ENCODE assay signal across 3 cellular contexts in genomic region chr14:39185256-39186049, GRCh38.
TF ChIP-seq lines count a peak whose summit lies in the region.

No MANE protein-coding gene starts in this region.

TF ChIP-seq in A549, 52 proteins besides CTCF, POLR2A, EP300 and RAD21:
- TF ChIP-seq TFCP2L1 (CRISPR knock-in tag; IDR thresholded peaks at IDR 0.05) (peak; percentile 3; the same call in 1 of the 2 replicates), KDM1A (IDR thresholded peaks at IDR 0.05; ENCODE audit: low read depth) (no peak), CEBPB (IDR thresholded peaks at IDR 0.05) (no peak), RARB (CRISPR knock-in tag; IDR thresholded peaks at IDR 0.05) (peak; percentile 85), HOXA7 (CRISPR knock-in tag; IDR thresholded peaks at IDR 0.05) (peak; percentile 62; the same call in 1 of the 2 replicates), EHMT2 (IDR thresholded peaks at IDR 0.05; ENCODE audit: low read depth) (no peak)

TF ChIP-seq in GM12891, 5 proteins besides CTCF, POLR2A, EP300 and RAD21:
- TF ChIP-seq TAF1 (IDR thresholded peaks at IDR 0.05; ENCODE audit: low read depth, low read length): no peak
- TF ChIP-seq POLR2AphosphoS5 (IDR thresholded peaks at IDR 0.05; ENCODE audit: low read depth, low read length): peak; percentile 60
- no peak for TF ChIP-seq PAX5 (IDR thresholded peaks at IDR 0.05; ENCODE audit: insufficient read depth, low read length, severe bottlenecking)

TF ChIP-seq in endothelial cell of umbilical vein, 7 proteins besides CTCF, POLR2A, EP300 and RAD21:
- TF ChIP-seq JUN (IDR thresholded peaks at IDR 0.05; ENCODE audit: borderline replicate concordance, insufficient read depth, insufficient read length, low read depth) (no peak), EZH2 (IDR thresholded peaks at IDR 0.05; ENCODE audit: borderline replicate concordance, low read depth, low read length, severe bottlenecking) (no peak), GATA2 (IDR thresholded peaks at IDR 0.05; ENCODE audit: insufficient read depth, insufficient read length, low read depth, low read length) (no peak), POLR2AphosphoS5 (IDR thresholded peaks at IDR 0.05; ENCODE audit: insufficient read depth, low read depth, low read length) (no peak)
TF ChIP-seq in endothelial cell of umbilical vein: peak in this region for 0.
